Comparison of ENCODE assay signal across 1 cellular context in the genomic region with DNA sequence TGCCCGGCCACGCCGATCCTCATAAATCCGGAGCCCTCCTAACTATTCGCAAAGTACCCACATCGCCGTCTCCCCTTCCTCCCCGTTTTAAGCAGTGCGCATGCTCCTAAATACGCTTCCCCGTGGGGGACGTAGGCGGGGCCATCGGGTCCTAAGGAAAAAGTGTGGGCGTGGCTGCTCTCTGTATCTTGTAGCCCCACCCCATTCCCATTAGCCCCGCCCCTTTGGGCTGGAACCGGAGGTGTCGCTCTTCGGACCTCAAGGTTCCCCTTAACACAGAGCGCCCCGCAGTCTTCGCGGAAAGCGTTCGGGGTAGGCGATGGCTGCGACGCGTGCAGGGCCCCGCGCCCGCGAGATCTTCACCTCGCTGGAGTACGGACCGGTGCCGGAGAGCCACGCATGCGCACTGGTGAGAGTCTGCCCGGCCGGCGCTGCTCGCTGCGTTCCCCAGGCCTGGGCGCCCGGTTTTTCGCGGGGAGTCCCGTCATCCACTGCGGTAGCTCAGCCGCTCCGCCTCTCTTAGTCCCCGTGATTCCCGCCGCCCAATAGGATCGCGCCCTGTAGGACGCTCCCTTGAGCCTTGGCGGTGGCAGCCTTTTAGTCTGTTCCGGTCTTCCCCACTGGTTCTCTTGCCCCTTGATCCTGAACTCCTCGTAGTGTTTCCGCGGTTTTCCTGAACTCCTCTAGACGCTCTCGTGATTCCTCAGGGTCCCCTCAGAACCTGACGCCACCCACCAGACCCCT.
A peak's percentile ranks its signal among the peaks of the same experiment; 100 is the strongest.
TF ChIP-seq lines count a peak whose summit lies in the region.

A gene (plus strand): TSS at position 213 of the 744 bp plus-strand sequence. CDS start 107 bp downstream, at position 320.

TF ChIP-seq in HepG2, 621 proteins besides CTCF, POLR2A, EP300 and RAD21 (continued from another document):
- TF ChIP-seq, protein P1, sequence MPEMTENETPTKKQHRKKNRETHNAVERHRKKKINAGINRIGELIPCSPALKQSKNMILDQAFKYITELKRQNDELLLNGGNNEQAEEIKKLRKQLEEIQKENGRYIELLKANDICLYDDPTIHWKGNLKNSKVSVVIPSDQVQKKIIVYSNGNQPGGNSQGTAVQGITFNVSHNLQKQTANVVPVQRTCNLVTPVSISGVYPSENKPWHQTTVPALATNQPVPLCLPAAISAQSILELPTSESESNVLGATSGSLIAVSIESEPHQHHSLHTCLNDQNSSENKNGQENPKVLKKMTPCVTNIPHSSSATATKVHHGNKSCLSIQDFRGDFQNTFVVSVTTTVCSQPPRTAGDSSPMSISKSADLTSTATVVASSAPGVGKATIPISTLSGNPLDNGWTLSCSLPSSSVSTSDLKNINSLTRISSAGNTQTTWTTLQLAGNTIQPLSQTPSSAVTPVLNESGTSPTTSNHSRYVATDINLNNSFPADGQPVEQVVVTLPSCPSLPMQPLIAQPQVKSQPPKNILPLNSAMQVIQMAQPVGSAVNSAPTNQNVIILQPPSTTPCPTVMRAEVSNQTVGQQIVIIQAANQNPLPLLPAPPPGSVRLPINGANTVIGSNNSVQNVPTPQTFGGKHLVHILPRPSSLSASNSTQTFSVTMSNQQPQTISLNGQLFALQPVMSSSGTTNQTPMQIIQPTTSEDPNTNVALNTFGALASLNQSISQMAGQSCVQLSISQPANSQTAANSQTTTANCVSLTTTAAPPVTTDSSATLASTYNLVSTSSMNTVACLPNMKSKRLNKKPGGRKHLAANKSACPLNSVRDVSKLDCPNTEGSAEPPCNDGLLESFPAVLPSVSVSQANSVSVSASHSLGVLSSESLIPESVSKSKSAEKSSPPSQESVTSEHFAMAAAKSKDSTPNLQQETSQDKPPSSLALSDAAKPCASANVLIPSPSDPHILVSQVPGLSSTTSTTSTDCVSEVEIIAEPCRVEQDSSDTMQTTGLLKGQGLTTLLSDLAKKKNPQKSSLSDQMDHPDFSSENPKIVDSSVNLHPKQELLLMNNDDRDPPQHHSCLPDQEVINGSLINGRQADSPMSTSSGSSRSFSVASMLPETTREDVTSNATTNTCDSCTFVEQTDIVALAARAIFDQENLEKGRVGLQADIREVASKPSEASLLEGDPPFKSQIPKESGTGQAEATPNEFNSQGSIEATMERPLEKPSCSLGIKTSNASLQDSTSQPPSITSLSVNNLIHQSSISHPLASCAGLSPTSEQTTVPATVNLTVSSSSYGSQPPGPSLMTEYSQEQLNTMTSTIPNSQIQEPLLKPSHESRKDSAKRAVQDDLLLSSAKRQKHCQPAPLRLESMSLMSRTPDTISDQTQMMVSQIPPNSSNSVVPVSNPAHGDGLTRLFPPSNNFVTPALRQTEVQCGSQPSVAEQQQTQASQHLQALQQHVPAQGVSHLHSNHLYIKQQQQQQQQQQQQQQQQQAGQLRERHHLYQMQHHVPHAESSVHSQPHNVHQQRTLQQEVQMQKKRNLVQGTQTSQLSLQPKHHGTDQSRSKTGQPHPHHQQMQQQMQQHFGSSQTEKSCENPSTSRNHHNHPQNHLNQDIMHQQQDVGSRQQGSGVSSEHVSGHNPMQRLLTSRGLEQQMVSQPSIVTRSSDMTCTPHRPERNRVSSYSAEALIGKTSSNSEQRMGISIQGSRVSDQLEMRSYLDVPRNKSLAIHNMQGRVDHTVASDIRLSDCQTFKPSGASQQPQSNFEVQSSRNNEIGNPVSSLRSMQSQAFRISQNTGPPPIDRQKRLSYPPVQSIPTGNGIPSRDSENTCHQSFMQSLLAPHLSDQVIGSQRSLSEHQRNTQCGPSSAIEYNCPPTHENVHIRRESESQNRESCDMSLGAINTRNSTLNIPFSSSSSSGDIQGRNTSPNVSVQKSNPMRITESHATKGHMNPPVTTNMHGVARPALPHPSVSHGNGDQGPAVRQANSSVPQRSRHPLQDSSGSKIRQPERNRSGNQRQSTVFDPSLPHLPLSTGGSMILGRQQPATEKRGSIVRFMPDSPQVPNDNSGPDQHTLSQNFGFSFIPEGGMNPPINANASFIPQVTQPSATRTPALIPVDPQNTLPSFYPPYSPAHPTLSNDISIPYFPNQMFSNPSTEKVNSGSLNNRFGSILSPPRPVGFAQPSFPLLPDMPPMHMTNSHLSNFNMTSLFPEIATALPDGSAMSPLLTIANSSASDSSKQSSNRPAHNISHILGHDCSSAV (CRISPR knock-in tag; IDR thresholded peaks at IDR 0.05; ENCODE audit: borderline replicate concordance): no peak
- TF ChIP-seq HDAC1 (CRISPR knock-in tag; IDR thresholded peaks at IDR 0.05) (no peak), CHD4 (IDR thresholded peaks at IDR 0.05; ENCODE audit: borderline replicate concordance, low read length) (no peak), RBM39 (IDR thresholded peaks at IDR 0.05; ENCODE audit: low read depth, low read length, poor library complexity, severe bottlenecking) (peak; percentile 82), ZNF773 (CRISPR knock-in tag; IDR thresholded peaks at IDR 0.05; ENCODE audit: borderline replicate concordance) (no peak), SP1 (IDR thresholded peaks at IDR 0.05) (no peak), SP1 (CRISPR knock-in tag; IDR thresholded peaks at IDR 0.05) (peak; percentile 57), ZNF333 (CRISPR knock-in tag; IDR thresholded peaks at IDR 0.05; ENCODE audit: borderline replicate concordance) (peak; percentile 90), KLF13 (CRISPR knock-in tag; IDR thresholded peaks at IDR 0.05) (no peak), ZNF367 (CRISPR knock-in tag; IDR thresholded peaks at IDR 0.05; ENCODE audit: borderline replicate concordance) (no peak), ZNF329 (CRISPR knock-in tag; IDR thresholded peaks at IDR 0.05; ENCODE audit: low read depth) (no peak; the same call in 1 of the 2 replicates), NR2F6 (IDR thresholded peaks at IDR 0.05) (no peak), NR2F6 (CRISPR knock-in tag; IDR thresholded peaks at IDR 0.05) (no peak), GLI4 (CRISPR knock-in tag; IDR thresholded peaks at IDR 0.05; ENCODE audit: borderline replicate concordance) (no peak), ZNF343 (CRISPR knock-in tag; IDR thresholded peaks at IDR 0.05) (no peak), HCFC1 (IDR thresholded peaks at IDR 0.05; ENCODE audit: low read depth, low read length) (peak; percentile 17; the same call in 1 of the 2 replicates), CENPX (CRISPR knock-in tag; IDR thresholded peaks at IDR 0.05) (no peak), SOX6 (IDR thresholded peaks at IDR 0.05) (no peak), SOX6 (CRISPR knock-in tag; IDR thresholded peaks at IDR 0.05) (peak; percentile 46), SOX13 (IDR thresholded peaks at IDR 0.05) (no peak), SOX13 (CRISPR knock-in tag; conservative IDR thresholded peaks at IDR 0.05 in 1 of 2, IDR thresholded peaks at IDR 0.05 in 1 of 2) (no peak; a peak in 1 of 4 replicates), FOXK2 (IDR thresholded peaks at IDR 0.05) (no peak), FOXM1 (CRISPR knock-in tag; IDR thresholded peaks at IDR 0.05) (no peak), SP5 (CRISPR knock-in tag; IDR thresholded peaks at IDR 0.05; ENCODE audit: borderline replicate concordance, low read depth) (peak; percentile 85), NFRKB (IDR thresholded peaks at IDR 0.05) (no peak), SNAPC2 (CRISPR knock-in tag; IDR thresholded peaks at IDR 0.05) (0 out of 2 replicates have a peak, but pooled peaks have one; percentile 29), ZNF772 (CRISPR knock-in tag; IDR thresholded peaks at IDR 0.05) (no peak)
- TF ChIP-seq, protein P2, sequence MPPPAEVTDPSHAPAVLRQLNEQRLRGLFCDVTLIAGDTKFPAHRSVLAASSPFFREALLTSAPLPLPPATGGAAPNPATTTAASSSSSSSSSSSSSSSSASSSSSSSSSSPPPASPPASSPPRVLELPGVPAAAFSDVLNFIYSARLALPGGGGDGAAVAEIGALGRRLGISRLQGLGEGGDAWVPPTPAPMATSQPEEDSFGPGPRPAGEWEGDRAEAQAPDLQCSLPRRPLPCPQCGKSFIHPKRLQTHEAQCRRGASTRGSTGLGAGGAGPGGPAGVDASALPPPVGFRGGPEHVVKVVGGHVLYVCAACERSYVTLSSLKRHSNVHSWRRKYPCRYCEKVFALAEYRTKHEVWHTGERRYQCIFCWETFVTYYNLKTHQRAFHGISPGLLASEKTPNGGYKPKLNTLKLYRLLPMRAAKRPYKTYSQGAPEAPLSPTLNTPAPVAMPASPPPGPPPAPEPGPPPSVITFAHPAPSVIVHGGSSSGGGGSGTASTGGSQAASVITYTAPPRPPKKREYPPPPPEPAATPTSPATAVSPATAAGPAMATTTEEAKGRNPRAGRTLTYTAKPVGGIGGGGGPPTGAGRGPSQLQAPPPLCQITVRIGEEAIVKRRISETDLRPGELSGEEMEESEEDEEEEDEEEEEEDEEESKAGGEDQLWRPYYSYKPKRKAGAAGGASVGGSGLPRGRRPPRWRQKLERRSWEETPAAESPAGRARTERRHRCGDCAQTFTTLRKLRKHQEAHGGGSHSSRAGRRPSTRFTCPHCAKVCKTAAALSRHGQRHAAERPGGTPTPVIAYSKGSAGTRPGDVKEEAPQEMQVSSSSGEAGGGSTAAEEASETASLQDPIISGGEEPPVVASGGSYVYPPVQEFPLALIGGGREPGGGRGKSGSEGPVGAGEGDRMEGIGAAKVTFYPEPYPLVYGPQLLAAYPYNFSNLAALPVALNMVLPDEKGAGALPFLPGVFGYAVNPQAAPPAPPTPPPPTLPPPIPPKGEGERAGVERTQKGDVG (CRISPR knock-in tag; IDR thresholded peaks at IDR 0.05; ENCODE audit: borderline replicate concordance): no peak
- TF ChIP-seq, protein P3, sequence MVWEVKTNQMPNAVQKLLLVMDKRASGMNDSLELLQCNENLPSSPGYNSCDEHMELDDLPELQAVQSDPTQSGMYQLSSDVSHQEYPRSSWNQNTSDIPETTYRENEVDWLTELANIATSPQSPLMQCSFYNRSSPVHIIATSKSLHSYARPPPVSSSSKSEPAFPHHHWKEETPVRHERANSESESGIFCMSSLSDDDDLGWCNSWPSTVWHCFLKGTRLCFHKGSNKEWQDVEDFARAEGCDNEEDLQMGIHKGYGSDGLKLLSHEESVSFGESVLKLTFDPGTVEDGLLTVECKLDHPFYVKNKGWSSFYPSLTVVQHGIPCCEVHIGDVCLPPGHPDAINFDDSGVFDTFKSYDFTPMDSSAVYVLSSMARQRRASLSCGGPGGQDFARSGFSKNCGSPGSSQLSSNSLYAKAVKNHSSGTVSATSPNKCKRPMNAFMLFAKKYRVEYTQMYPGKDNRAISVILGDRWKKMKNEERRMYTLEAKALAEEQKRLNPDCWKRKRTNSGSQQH (CRISPR knock-in tag; IDR thresholded peaks at IDR 0.05; ENCODE audit: low read depth): peak; percentile 17; the same call in 1 of the 2 replicates
- TF ChIP-seq, protein P4, sequence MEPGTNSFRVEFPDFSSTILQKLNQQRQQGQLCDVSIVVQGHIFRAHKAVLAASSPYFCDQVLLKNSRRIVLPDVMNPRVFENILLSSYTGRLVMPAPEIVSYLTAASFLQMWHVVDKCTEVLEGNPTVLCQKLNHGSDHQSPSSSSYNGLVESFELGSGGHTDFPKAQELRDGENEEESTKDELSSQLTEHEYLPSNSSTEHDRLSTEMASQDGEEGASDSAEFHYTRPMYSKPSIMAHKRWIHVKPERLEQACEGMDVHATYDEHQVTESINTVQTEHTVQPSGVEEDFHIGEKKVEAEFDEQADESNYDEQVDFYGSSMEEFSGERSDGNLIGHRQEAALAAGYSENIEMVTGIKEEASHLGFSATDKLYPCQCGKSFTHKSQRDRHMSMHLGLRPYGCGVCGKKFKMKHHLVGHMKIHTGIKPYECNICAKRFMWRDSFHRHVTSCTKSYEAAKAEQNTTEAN (CRISPR knock-in tag; conservative IDR thresholded peaks at IDR 0.05): no peak
- TF ChIP-seq, protein P5, sequence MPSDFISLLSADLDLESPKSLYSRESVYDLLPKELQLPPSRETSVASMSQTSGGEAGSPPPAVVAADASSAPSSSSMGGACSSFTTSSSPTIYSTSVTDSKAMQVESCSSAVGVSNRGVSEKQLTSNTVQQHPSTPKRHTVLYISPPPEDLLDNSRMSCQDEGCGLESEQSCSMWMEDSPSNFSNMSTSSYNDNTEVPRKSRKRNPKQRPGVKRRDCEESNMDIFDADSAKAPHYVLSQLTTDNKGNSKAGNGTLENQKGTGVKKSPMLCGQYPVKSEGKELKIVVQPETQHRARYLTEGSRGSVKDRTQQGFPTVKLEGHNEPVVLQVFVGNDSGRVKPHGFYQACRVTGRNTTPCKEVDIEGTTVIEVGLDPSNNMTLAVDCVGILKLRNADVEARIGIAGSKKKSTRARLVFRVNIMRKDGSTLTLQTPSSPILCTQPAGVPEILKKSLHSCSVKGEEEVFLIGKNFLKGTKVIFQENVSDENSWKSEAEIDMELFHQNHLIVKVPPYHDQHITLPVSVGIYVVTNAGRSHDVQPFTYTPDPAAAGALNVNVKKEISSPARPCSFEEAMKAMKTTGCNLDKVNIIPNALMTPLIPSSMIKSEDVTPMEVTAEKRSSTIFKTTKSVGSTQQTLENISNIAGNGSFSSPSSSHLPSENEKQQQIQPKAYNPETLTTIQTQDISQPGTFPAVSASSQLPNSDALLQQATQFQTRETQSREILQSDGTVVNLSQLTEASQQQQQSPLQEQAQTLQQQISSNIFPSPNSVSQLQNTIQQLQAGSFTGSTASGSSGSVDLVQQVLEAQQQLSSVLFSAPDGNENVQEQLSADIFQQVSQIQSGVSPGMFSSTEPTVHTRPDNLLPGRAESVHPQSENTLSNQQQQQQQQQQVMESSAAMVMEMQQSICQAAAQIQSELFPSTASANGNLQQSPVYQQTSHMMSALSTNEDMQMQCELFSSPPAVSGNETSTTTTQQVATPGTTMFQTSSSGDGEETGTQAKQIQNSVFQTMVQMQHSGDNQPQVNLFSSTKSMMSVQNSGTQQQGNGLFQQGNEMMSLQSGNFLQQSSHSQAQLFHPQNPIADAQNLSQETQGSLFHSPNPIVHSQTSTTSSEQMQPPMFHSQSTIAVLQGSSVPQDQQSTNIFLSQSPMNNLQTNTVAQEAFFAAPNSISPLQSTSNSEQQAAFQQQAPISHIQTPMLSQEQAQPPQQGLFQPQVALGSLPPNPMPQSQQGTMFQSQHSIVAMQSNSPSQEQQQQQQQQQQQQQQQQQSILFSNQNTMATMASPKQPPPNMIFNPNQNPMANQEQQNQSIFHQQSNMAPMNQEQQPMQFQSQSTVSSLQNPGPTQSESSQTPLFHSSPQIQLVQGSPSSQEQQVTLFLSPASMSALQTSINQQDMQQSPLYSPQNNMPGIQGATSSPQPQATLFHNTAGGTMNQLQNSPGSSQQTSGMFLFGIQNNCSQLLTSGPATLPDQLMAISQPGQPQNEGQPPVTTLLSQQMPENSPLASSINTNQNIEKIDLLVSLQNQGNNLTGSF (CRISPR knock-in tag; IDR thresholded peaks at IDR 0.05): no peak
